ENCODE assay signal across 23 cellular contexts in the genomic region with DNA sequence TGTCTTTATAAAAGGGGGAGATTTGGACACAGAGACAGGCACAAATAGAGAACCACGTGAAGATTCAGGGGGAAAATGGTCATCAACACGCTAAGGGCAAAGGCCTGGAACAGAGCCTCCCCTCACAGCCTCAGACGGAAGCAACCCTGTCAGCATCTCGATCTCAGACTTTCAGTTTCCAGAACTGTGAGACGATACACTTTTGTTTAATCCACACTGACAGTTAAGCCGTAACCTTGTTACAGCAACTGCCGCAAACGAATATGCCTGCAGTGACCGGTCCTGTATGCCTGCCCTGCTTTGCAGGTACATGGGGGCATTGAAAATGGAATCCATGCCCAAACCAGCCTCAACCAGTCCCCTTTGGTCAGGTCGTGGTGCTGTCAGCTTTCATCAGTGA.
"Had no signal": no experiment of that assay in that cellular context is flagged by ENCODE, and none has a peak within 500 bp of the region (broad histone marks: within the 10 kb centered on the region; RNA-seq: fewer than 3 reads in every experiment).

No MANE protein-coding gene starts in this region.

- H3K4me1 ChIP-seq: esophagus muscularis mucosa, foreskin keratinocyte, gastroesophageal sphincter, heart left ventricle, left lung, lower lobe of right lung had no signal

- H3K4me1 Mint-ChIP-seq: mesothelial cell of epicardium had no signal

- H3K9me3 ChIP-seq: esophagus muscularis mucosa, gastroesophageal sphincter, lower lobe of right lung, mucosa of descending colon had no signal

- H3K27ac ChIP-seq: coronary artery, dorsolateral prefrontal cortex, esophagus muscularis mucosa, foreskin keratinocyte, gastroesophageal sphincter, heart left ventricle, hepatocyte, left lung, lower lobe of right lung had no signal

- H3K4me2 ChIP-seq: hepatocyte had no signal

- H3K27me3 ChIP-seq: dorsolateral prefrontal cortex, esophagus muscularis mucosa, foreskin keratinocyte, gastroesophageal sphincter, heart left ventricle, hepatocyte, left lung had no signal

- H3K36me3 ChIP-seq: esophagus muscularis mucosa, gastroesophageal sphincter, heart left ventricle, left lung, lower lobe of right lung had no signal

- H3K27ac Mint-ChIP-seq: mesothelial cell of epicardium had no signal

- DNase-seq: dermis blood vessel endothelial cell; dorsolateral prefrontal cortex; effector CD4-positive, alpha-beta T cell; effector memory CD4-positive, alpha-beta T cell; foreskin keratinocyte; heart left ventricle; hypothalamus; left cardiac atrium; left lung; left ventricle myocardium superior; lower lobe of right lung; mesenchymal stem cell; mucosa of descending colon had no signal

- H3K4me3 Mint-ChIP-seq: mesothelial cell of epicardium had no signal

- H3K36me3 Mint-ChIP-seq: mesothelial cell of epicardium had no signal

- H3K79me2 ChIP-seq: hepatocyte had no signal

- FAIRE-seq: colon, endothelial cell of umbilical vein, frontal cortex, islet of Langerhans, keratinocyte had no signal

- H2AFZ ChIP-seq: hepatocyte had no signal

- H3K4me3 ChIP-seq: coronary artery, dorsolateral prefrontal cortex, esophagus muscularis mucosa, gastroesophageal sphincter, heart left ventricle, hepatocyte, left lung, lower lobe of right lung, mucosa of descending colon had no signal
